ENCODE assay signal across 31 cellular contexts in the genomic region with DNA sequence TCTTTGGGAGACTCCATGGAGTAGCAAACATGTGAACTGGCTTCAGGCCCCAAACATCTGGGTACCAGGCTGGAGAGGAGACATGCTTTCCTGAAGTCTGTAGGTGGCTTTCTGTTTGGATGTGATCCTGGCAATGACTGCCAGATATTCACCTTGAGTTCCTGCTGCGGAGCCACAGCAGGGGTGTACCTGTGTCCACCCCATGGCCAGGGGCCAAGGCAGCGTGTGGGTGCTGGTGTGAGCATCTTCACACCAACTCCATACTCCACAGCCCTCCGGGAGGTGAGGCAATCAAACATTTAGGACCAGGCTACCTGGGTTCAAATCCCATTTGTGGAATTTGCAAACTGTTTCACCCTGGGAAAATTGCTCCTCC.
"Had no signal": no experiment of that assay in that cellular context is flagged by ENCODE, and none has a peak within 500 bp of the region (broad histone marks: within the 10 kb centered on the region; RNA-seq: fewer than 3 reads in every experiment).

No MANE protein-coding gene starts in this region.

- H3K4me1 ChIP-seq: adrenal gland, gastroesophageal sphincter, suprapubic skin, tibial nerve had no signal

- H3K27me3 Mint-ChIP-seq: activated naive CD8-positive, alpha-beta T cell treated with anti-CD3 and anti-CD28 coated beads for 36 hours had no signal

- H3K4me3 ChIP-seq: adrenal gland, body of pancreas, coronary artery, dorsolateral prefrontal cortex, gastroesophageal sphincter, hepatocyte, ovary, prostate gland, smooth muscle cell, suprapubic skin, tibial nerve had no signal

- H3K4me1 Mint-ChIP-seq: activated CD4-positive, alpha-beta T cell treated with anti-CD3 and anti-CD28 coated beads for 36 hours; activated naive CD8-positive, alpha-beta T cell treated with anti-CD3 and anti-CD28 coated beads for 36 hours; mesothelial cell of epicardium; naive B cell; nephron progenitor cell had no signal

- H3K27ac Mint-ChIP-seq: activated CD4-positive, alpha-beta T cell treated with anti-CD3 and anti-CD28 coated beads for 36 hours; activated naive CD8-positive, alpha-beta T cell treated with anti-CD3 and anti-CD28 coated beads for 36 hours; mesothelial cell of epicardium; nephron progenitor cell had no signal

- ATAC-seq: activated CD4-positive, alpha-beta T cell treated with anti-CD3 and anti-CD28 coated beads for 36 hours; body of pancreas; SK-N-SH treated with all-trans-retinoic acid at 6 μM for 48 hours had no signal

- H3K36me3 Mint-ChIP-seq: activated naive CD8-positive, alpha-beta T cell treated with anti-CD3 and anti-CD28 coated beads for 36 hours; mesothelial cell of epicardium; naive B cell had no signal

- H3K27ac ChIP-seq: adrenal gland, body of pancreas, coronary artery, dorsolateral prefrontal cortex, gastroesophageal sphincter, hepatocyte, neutrophil, ovary, suprapubic skin, tibial nerve had no signal

- H3K4me3 Mint-ChIP-seq: activated CD4-positive, alpha-beta T cell treated with anti-CD3 and anti-CD28 coated beads for 36 hours; activated naive CD8-positive, alpha-beta T cell treated with anti-CD3 and anti-CD28 coated beads for 36 hours; mesothelial cell of epicardium; nephron progenitor cell had no signal

- H3K9me3 Mint-ChIP-seq: activated naive CD8-positive, alpha-beta T cell treated with anti-CD3 and anti-CD28 coated beads for 36 hours; mesothelial cell of epicardium; naive B cell; nephron progenitor cell had no signal

- H3K9me3 ChIP-seq: adrenal gland, body of pancreas, gastroesophageal sphincter, neutrophil, ovary, prostate gland, suprapubic skin, tibial nerve had no signal

- H3K27me3 ChIP-seq: adrenal gland, body of pancreas, dorsolateral prefrontal cortex, gastroesophageal sphincter, hepatocyte, neutrophil, ovary, suprapubic skin, tibial nerve had no signal

- H3K36me3 ChIP-seq: adrenal gland, neutrophil, ovary, prostate gland, suprapubic skin, tibial nerve had no signal

- DNase-seq: activated CD4-positive, alpha-beta T cell treated with anti-CD3 and anti-CD28 coated beads for 36 hours; activated CD4-positive, alpha-beta T cell treated with anti-CD3 and anti-CD28 coated beads, Interleukin-2, amount 50 U/mL, for 48 hours; activated CD4-positive, CD25-positive, alpha-beta regulatory T cell; activated effector memory CD4-positive, alpha-beta T cell treated with Interleukin-2 at 50 U/mL for 16 hours; activated naive CD4-positive, alpha-beta T cell treated with Interleukin-2 at 50 U/mL for 16 hours; activated naive CD8-positive, alpha-beta T cell treated with anti-CD3 and anti-CD28 coated beads for 36 hours; cerebellar nuclear complex; effector memory CD4-positive, alpha-beta T cell; erythroblast; left ventricle myocardium superior; mammary epithelial cell; naive B cell; nephron progenitor cell; retina; stimulated activated CD4-positive, alpha-beta T cell treated with anti-CD3 and anti-CD28 coated beads, Interleukin-15, amount 100 ng/mL, for 24 hours; stimulated activated naive CD4-positive, alpha-beta T cell; T-helper 2 cell had no signal
